In the genomic region with DNA sequence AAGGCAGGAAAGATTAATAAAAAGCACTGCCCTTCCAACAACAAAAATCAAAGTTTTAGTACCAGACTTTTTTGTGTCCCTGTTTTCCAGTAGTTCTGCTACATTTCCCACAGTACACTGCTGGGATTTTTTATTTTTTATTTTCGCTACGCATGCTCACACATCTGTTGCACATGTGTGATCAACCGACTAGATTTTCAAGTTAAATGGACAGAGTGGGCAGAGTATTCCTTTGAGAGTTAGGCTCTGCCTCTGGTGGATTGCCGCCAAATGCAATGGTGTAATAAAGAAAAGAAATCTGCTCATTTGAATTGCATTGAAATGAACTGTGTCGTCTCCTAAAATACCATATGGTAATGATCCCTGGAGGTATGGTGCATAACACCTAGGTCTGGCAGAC, we compare ENCODE assay signal across 16 cellular contexts.
DNase-seq lines count a peak whose midpoint lies in the region; ATAC-seq, FAIRE-seq and TF ChIP-seq lines count a peak whose summit lies in the region.
"Had no signal": no experiment of that assay in that cellular context is flagged by ENCODE, and none has a peak within 500 bp of the region (broad histone marks: within the 10 kb centered on the region; RNA-seq: fewer than 3 reads in every experiment).

No MANE protein-coding gene starts in this region.

- intact Hi-C loops in Right ventricle myocardium superior (cut with DNase I): loop anchor here (10.0 kb wide), 1 partner anchor 229 kb away; no protein-coding TSS in a partner anchor
- intact Hi-C loops in left cardiac atrium (cut with DNase I): loop anchor here (5.0 to 10.0 kb wide), 5 partner anchors 229 to 379 kb away; partner anchors contain the start of gene MEOX2 (in 2 of the 2)
- intact Hi-C loops in kidney (cut with DNase I): no loop called here
- intact Hi-C loops in stomach (cut with DNase I; ENCODE audit: low total_unique reads): no loop called here

- TF ChIP-seq EP300 in stomach (IDR thresholded peaks at IDR 0.05): no peak

- DNase-seq in Right ventricle myocardium superior (no peak), left cardiac atrium (no peak), dermis blood vessel endothelial cell (peak; percentile 61), kidney (no peak), NCI-H2029 treated with DMSO at 0.1 percent for 48 hours (lab: John Stamatoyannopoulos, UW) (no peak), stomach (no peak)
- DNase-seq: activated gamma-delta T cell; effector CD4-positive, alpha-beta T cell; Karpas-422; NCI-H146 had no signal

- FAIRE-seq in kidney (lab: Jason Lieb, UNC): no peak
- FAIRE-seq: GM18507, GM19239, islet of Langerhans had no signal

- ATAC-seq in Right ventricle myocardium superior (ENCODE audit: poor library complexity): peak; percentile 61
- ATAC-seq in left cardiac atrium: no peak
- ATAC-seq in HG03159 (IDR thresholded peaks at IDR 0.05; ENCODE audit: unreplicated experiment): no peak

- no peaks in the 10 kb centered on the region for H3K9me3 ChIP-seq in kidney (ENCODE audit: control insufficient read depth in 1 of 2, low read length in 2 of 2)
- no peaks in the 10 kb centered on the region for H3K9me3 ChIP-seq in stomach

- H3K27ac ChIP-seq in kidney (ENCODE audit: low read depth in 2 of 2, low read length in 2 of 2) (no peak overlapping the region), urinary bladder (ENCODE audit: low read depth) (peak overlapping the region; percentile 23), stomach (peak overlapping the region in 1 of 5 donors; percentile 13)
- H3K27ac ChIP-seq: HL-60 had no signal

- no peaks in the 10 kb centered on the region for H3K36me3 ChIP-seq in kidney (ENCODE audit: control insufficient read depth in 1 of 2, insufficient read depth in 2 of 2, low read length in 2 of 2)
- no peaks in the 10 kb centered on the region for H3K36me3 ChIP-seq in urinary bladder (ENCODE audit: insufficient read depth)
- H3K36me3 ChIP-seq in stomach: no peaks in the 10 kb centered on the region

- peak overlapping the region; percentile 11 to 28 for H3K4me3 ChIP-seq in kidney (ENCODE audit: low read length in 2 of 2)
- no peak overlapping the region for H3K4me3 ChIP-seq in urinary bladder (ENCODE audit: low read depth, low read length)
- H3K4me3 ChIP-seq in stomach: no peak overlapping the region

- H3K4me1 ChIP-seq in kidney (ENCODE audit: control insufficient read depth in 1 of 2, insufficient read depth in 1 of 2, low read depth in 1 of 2, low read length in 2 of 2) (peaks cover 0 to 7% of the 10 kb centered on the region in 2 donors), urinary bladder (ENCODE audit: insufficient read depth) (no peaks in the 10 kb centered on the region), stomach (peaks cover 0 to 24% (median 7%) of the 10 kb centered on the region in 4 donors)

- WGBS in urinary bladder: 58% methylated on average over 5 of the region's 5 CpGs
- 76 to 84% (median 79%) methylated on average over 5 of the region's 5 CpGs for WGBS in stomach, 5 donors

- no peaks in the 10 kb centered on the region for H3K27me3 ChIP-seq in stomach

- TF ChIP-seq CTCF in kidney (IDR thresholded peaks at IDR 0.05; ENCODE audit: borderline replicate concordance, extremely low read depth, insufficient read depth) (no peak), stomach (IDR thresholded peaks at IDR 0.05) (no peak)

- TF ChIP-seq POLR2A in stomach (IDR thresholded peaks at IDR 0.05): no peak

- no peak overlapping the region for H3K9ac ChIP-seq in kidney (ENCODE audit: low read length in 2 of 2)

Comparison
In these comparisons a context has a peak if more than half of its experiments do, and no peak if none do; other contexts are left out.
1. H3K4me3 ChIP-seq: peak in kidney (2 of 2); none in urinary bladder (single experiment) and stomach (0 of 4).
2. intact Hi-C loops: an anchor here in Right ventricle myocardium superior (10.0 kb wide) and left cardiac atrium (5.0 to 10.0 kb wide); none called in kidney and stomach.